ENCODE assay signal across 17 cellular contexts in genomic region chr7:15041226-15041625, GRCh38.
A peak's percentile ranks its signal among the peaks of the same experiment; 100 is the strongest.
DNase-seq lines count a peak whose midpoint lies in the region; ATAC-seq and TF ChIP-seq lines count a peak whose summit lies in the region.
"Had no signal": no experiment of that assay in that cellular context is flagged by ENCODE, and none has a peak within 500 bp of the region (broad histone marks: within the 10 kb centered on the region; RNA-seq: fewer than 3 reads in every experiment).

No MANE protein-coding gene starts in this region.

- H2BK15ac ChIP-seq in IMR-90 (ENCODE audit: low read depth, low read length), result no peak overlapping the region

- no CpG with 5 or more reads among the region's 5 CpGs for WGBS in IMR-90 (ENCODE audit: extremely low coverage in 2 of 2, insufficient read length in 1 of 2), 2 experiments

- ATAC-seq in IMR-90 (ENCODE audit: low read depth), result peak; percentile 83
- no peak for ATAC-seq in GM21381 (IDR thresholded peaks at IDR 0.05; ENCODE audit: unreplicated experiment)
- ATAC-seq: Panc1 had no signal

- H3K9me1 ChIP-seq in IMR-90 (ENCODE audit: insufficient read depth, low read length), result no peaks in the 10 kb centered on the region

- H3K4ac ChIP-seq in IMR-90 (ENCODE audit: low read depth, low read length), result no peak overlapping the region

- H3K27me3 ChIP-seq in IMR-90 (ENCODE audit: control insufficient read depth, insufficient read depth, low read length), result no peaks in the 10 kb centered on the region
- H3K27me3 ChIP-seq: SJSA1 had no signal

- no peak overlapping the region for H3K27ac ChIP-seq in IMR-90 (ENCODE audit: insufficient read depth, low read length)
- H3K27ac ChIP-seq: SJSA1 had no signal

- no peak overlapping the region for H3K18ac ChIP-seq in IMR-90 (ENCODE audit: low read depth, low read length)

- no peak overlapping the region for H3K4me2 ChIP-seq in IMR-90 (ENCODE audit: low read depth, low read length)

- no peak for TF ChIP-seq RAD21 in IMR-90 (IDR thresholded peaks at IDR 0.05; ENCODE audit: low read length)

- H3K4me1 Mint-ChIP-seq in activated T-helper 1 cell treated with anti-CD3 and anti-CD28 coated beads, Interleukin-12 subunit alpha, Interleukin-12 subunit beta, Interleukin-2, Interleukin-4 antibody, amounts not matched to agents 30 ng/mL and 10 ng/mL and 1 ng/mL, durations not matched to agents 14 hours and 24 hours and 36 hours (ENCODE audit: low read depth), result no peaks in the 10 kb centered on the region

- H3K4me3 ChIP-seq in IMR-90 (ENCODE audit: insufficient read depth, low read depth, low read length) (no peak overlapping the region), choroid plexus epithelial cell (ENCODE audit: low read depth, low read length) (no peak overlapping the region)
- H3K4me3 ChIP-seq: SJSA1 had no signal

- no peak overlapping the region for H3K23ac ChIP-seq in IMR-90 (ENCODE audit: low read depth, low read length)

- H3K79me1 ChIP-seq in IMR-90 (ENCODE audit: low read depth in 1 of 2, low read length in 2 of 2), result no peaks in the 10 kb centered on the region

- no peak for TF ChIP-seq POLR2A in IMR-90 (IDR thresholded peaks at IDR 0.05; ENCODE audit: low read depth, low read length)

- no peak overlapping the region for H2AFZ ChIP-seq in IMR-90 (replicated peaks; ENCODE audit: low read length, poor library complexity)

- POLR2A ChIA-PET in IMR-90 (lab: Charles Lee; ENCODE audit: unreplicated experiment), result no interaction called here

- H4K91ac ChIP-seq in IMR-90 (ENCODE audit: insufficient read depth, low read depth, low read length), result no peak overlapping the region

- H3K9ac ChIP-seq in IMR-90 (ENCODE audit: low read depth, low read length), result no peak overlapping the region

- H3K9me3 ChIP-seq in IMR-90 (ENCODE audit: control insufficient read depth, insufficient read depth, low read length), result no peaks in the 10 kb centered on the region; the same call in 1 of the 2 replicates
- H3K9me3 ChIP-seq: SJSA1 had no signal

- in situ Hi-C loops in IMR-90 (cut with MboI; ENCODE audit: low sequenced_read_pairs), result no loop called here

- H3K4me1 ChIP-seq in IMR-90 (ENCODE audit: control insufficient read depth, insufficient read depth, low read length), result no peaks in the 10 kb centered on the region

- H3K36me3 Mint-ChIP-seq in activated T-helper 1 cell treated with anti-CD3 and anti-CD28 coated beads, Interleukin-12 subunit alpha, Interleukin-12 subunit beta, Interleukin-2, Interleukin-4 antibody, amounts not matched to agents 30 ng/mL and 10 ng/mL and 1 ng/mL, durations not matched to agents 14 hours and 24 hours and 36 hours (ENCODE audit: low read depth), result no peaks in the 10 kb centered on the region

- no peak overlapping the region for H3K27ac Mint-ChIP-seq in activated T-helper 1 cell treated with anti-CD3 and anti-CD28 coated beads, Interleukin-12 subunit alpha, Interleukin-12 subunit beta, Interleukin-2, Interleukin-4 antibody, amounts not matched to agents 30 ng/mL and 10 ng/mL and 1 ng/mL, durations not matched to agents 14 hours and 24 hours and 36 hours
- H3K27ac Mint-ChIP-seq: CD4-positive, alpha-beta T cell; H9 had no signal

- no peaks in the 10 kb centered on the region for H3K27me3 Mint-ChIP-seq in activated T-helper 1 cell treated with anti-CD3 and anti-CD28 coated beads, Interleukin-12 subunit alpha, Interleukin-12 subunit beta, Interleukin-2, Interleukin-4 antibody, amounts not matched to agents 30 ng/mL and 10 ng/mL and 1 ng/mL, durations not matched to agents 14 hours and 24 hours and 36 hours (ENCODE audit: insufficient read depth)
- H3K27me3 Mint-ChIP-seq: CD4-positive, alpha-beta T cell had no signal

- CTCF ChIA-PET in IMR-90 (lab: Yijun Ruan, JAX), result no interaction called here

- peak; percentile 22 for DNase-seq in A172 (ENCODE audit: low spot score)
- peak; percentile 21 for DNase-seq in IMR-90
- DNase-seq in choroid plexus epithelial cell (ENCODE audit: low read depth), result peak; percentile 28
- DNase-seq in iris pigment epithelial cell (ENCODE audit: low read depth), result peak; percentile 41
- DNase-seq in activated T-helper 1 cell treated with anti-CD3 and anti-CD28 coated beads, Interleukin-12 subunit alpha, Interleukin-12 subunit beta, Interleukin-2, Interleukin-4 antibody, amounts not matched to agents 30 ng/mL and 10 ng/mL and 1 ng/mL, durations not matched to agents 14 hours and 24 hours and 36 hours (ENCODE audit: low spot score), result no peak
- DNase-seq in UCSD-AML1 (lab: John Stamatoyannopoulos, UW; ENCODE audit: unreplicated experiment), result no peak
- DNase-seq in hippocampal formation (lab: John Stamatoyannopoulos, UW), result no peak
- DNase-seq: 8988T; Calu3; CD4-positive, alpha-beta T cell; H9; NCI-H1436 treated with DMSO at 0.1 percent for 48 hours; NCI-H2029; NCI-H526 had no signal

- no peak overlapping the region for H2BK5ac ChIP-seq in IMR-90 (ENCODE audit: low read depth, low read length, poor library complexity, severe bottlenecking)

- H3K36me3 ChIP-seq in IMR-90 (ENCODE audit: control insufficient read depth, insufficient read depth, low read length), result no peaks in the 10 kb centered on the region
- H3K36me3 ChIP-seq: SJSA1 had no signal

- H2BK120ac ChIP-seq in IMR-90 (ENCODE audit: low read depth, low read length), result no peak overlapping the region

- no peak overlapping the region for H3K4me3 Mint-ChIP-seq in activated T-helper 1 cell treated with anti-CD3 and anti-CD28 coated beads, Interleukin-12 subunit alpha, Interleukin-12 subunit beta, Interleukin-2, Interleukin-4 antibody, amounts not matched to agents 30 ng/mL and 10 ng/mL and 1 ng/mL, durations not matched to agents 14 hours and 24 hours and 36 hours
- H3K4me3 Mint-ChIP-seq: CD4-positive, alpha-beta T cell; H9 had no signal

- no peak overlapping the region for H4K8ac ChIP-seq in IMR-90 (ENCODE audit: low read depth in 2 of 2, low read length in 2 of 2)

- no peak overlapping the region for H4K5ac ChIP-seq in IMR-90 (ENCODE audit: low read depth, low read length)

- no peak overlapping the region for H2BK20ac ChIP-seq in IMR-90 (ENCODE audit: low read depth, low read length)

- TF ChIP-seq CTCF in IMR-90 (conservative IDR thresholded peaks at IDR 0.05; ENCODE audit: low read depth, low read length) (no peak), choroid plexus epithelial cell (conservative IDR thresholded peaks at IDR 0.05; ENCODE audit: low read depth, low read length) (no peak)

- dilution Hi-C loops in IMR-90 (cut with HindIII; ENCODE audit: low sequenced_read_pairs, unreplicated experiment), result no loop called here

- intact Hi-C loops in IMR-90 (cut with micrococcal nuclease), result no loop called here
- intact Hi-C loops in activated T-helper 1 cell treated with anti-CD3 and anti-CD28 coated beads, Interleukin-12 subunit alpha, Interleukin-12 subunit beta, Interleukin-2, Interleukin-4 antibody, amounts not matched to agents 30 ng/mL and 10 ng/mL and 1 ng/mL, durations not matched to agents 14 hours and 24 hours and 36 hours (cut with micrococcal nuclease), result no loop called here

- H3K14ac ChIP-seq in IMR-90 (replicated peaks; ENCODE audit: low read depth, low read length), result no peak overlapping the region

- no TSS peak for BruUV-seq in IMR-90 (replicated peaks; lab: Mats Ljungman, UMichigan)

- no peaks in the 10 kb centered on the region for H4K20me1 ChIP-seq in IMR-90 (ENCODE audit: insufficient read depth, low read length)

- no peak overlapping the region for H3K56ac ChIP-seq in IMR-90 (ENCODE audit: extremely low read depth, insufficient read depth, low read length)

- no peak overlapping the region for H2AK9ac ChIP-seq in IMR-90 (replicated peaks; ENCODE audit: low read depth, low read length, poor library complexity)

- H3K9me3 Mint-ChIP-seq in activated T-helper 1 cell treated with anti-CD3 and anti-CD28 coated beads, Interleukin-12 subunit alpha, Interleukin-12 subunit beta, Interleukin-2, Interleukin-4 antibody, amounts not matched to agents 30 ng/mL and 10 ng/mL and 1 ng/mL, durations not matched to agents 14 hours and 24 hours and 36 hours, result no peaks in the 10 kb centered on the region
- H3K9me3 Mint-ChIP-seq: H9 had no signal

- no peak overlapping the region for H2AK5ac ChIP-seq in IMR-90 (ENCODE audit: low read depth, low read length)

TF ChIP-seq in IMR-90, 13 proteins besides CTCF, POLR2A, EP300 and RAD21:
- TF ChIP-seq RCOR1 (IDR thresholded peaks at IDR 0.05; ENCODE audit: insufficient replicate concordance, low read length), result no peak
- TF ChIP-seq RFX5 (IDR thresholded peaks at IDR 0.05; ENCODE audit: low read depth, low read length), result no peak
- TF ChIP-seq USF2 (IDR thresholded peaks at IDR 0.05; ENCODE audit: low read depth, low read length), result no peak
- no peak for TF ChIP-seq MAZ (IDR thresholded peaks at IDR 0.05; ENCODE audit: borderline replicate concordance, low read depth, low read length)
- TF ChIP-seq SMC3 (IDR thresholded peaks at IDR 0.05; ENCODE audit: low read depth, low read length), result no peak
- TF ChIP-seq NFE2L2 (IDR thresholded peaks at IDR 0.05; ENCODE audit: low read depth, low read length), result no peak
- TF ChIP-seq MXI1 (IDR thresholded peaks at IDR 0.05; ENCODE audit: borderline replicate concordance, low read depth, low read length), result no peak
TF ChIP-seq in IMR-90: peak in this region for 0.

Comparison
In these comparisons a context has a peak if more than half of its experiments do, and no peak if none do; other contexts are left out.
1. DNase-seq: peak in A172 (single experiment), IMR-90 (single experiment), choroid plexus epithelial cell (single experiment) and iris pigment epithelial cell (single experiment); none in activated T-helper 1 cell treated with anti-CD3 and anti-CD28 coated beads, Interleukin-12 subunit alpha, Interleukin-12 subunit beta, Interleukin-2, Interleukin-4 antibody, amounts not matched to agents 30 ng/mL and 10 ng/mL and 1 ng/mL, durations not matched to agents 14 hours and 24 hours and 36 hours (single experiment), UCSD-AML1 (single experiment) and hippocampal formation (0 of 2).